ENCODE assay signal across 1 cellular context in genomic region chr15:55407949-55408766, GRCh38.
A peak's percentile ranks its signal among the peaks of the same experiment; 100 is the strongest.
TF ChIP-seq lines count a peak whose summit lies in the region.

A gene with protein sequence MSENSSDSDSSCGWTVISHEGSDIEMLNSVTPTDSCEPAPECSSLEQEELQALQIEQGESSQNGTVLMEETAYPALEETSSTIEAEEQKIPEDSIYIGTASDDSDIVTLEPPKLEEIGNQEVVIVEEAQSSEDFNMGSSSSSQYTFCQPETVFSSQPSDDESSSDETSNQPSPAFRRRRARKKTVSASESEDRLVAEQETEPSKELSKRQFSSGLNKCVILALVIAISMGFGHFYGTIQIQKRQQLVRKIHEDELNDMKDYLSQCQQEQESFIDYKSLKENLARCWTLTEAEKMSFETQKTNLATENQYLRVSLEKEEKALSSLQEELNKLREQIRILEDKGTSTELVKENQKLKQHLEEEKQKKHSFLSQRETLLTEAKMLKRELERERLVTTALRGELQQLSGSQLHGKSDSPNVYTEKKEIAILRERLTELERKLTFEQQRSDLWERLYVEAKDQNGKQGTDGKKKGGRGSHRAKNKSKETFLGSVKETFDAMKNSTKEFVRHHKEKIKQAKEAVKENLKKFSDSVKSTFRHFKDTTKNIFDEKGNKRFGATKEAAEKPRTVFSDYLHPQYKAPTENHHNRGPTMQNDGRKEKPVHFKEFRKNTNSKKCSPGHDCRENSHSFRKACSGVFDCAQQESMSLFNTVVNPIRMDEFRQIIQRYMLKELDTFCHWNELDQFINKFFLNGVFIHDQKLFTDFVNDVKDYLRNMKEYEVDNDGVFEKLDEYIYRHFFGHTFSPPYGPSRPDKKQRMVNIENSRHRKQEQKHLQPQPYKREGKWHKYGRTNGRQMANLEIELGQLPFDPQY (minus strand): TSS chr15:55408359. CDS start chr15:55389424, 18,935 bp downstream.
PIERCE2 (plus strand) TSS chr15:55408495; CDS start chr15:55408769, 274 bp downstream.

TF ChIP-seq in HepG2, 621 proteins besides CTCF, POLR2A, EP300 and RAD21 (continued from another document and continues in another):
- TF ChIP-seq, protein P1, sequence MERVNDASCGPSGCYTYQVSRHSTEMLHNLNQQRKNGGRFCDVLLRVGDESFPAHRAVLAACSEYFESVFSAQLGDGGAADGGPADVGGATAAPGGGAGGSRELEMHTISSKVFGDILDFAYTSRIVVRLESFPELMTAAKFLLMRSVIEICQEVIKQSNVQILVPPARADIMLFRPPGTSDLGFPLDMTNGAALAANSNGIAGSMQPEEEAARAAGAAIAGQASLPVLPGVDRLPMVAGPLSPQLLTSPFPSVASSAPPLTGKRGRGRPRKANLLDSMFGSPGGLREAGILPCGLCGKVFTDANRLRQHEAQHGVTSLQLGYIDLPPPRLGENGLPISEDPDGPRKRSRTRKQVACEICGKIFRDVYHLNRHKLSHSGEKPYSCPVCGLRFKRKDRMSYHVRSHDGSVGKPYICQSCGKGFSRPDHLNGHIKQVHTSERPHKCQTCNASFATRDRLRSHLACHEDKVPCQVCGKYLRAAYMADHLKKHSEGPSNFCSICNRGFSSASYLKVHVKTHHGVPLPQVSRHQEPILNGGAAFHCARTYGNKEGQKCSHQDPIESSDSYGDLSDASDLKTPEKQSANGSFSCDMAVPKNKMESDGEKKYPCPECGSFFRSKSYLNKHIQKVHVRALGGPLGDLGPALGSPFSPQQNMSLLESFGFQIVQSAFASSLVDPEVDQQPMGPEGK (CRISPR knock-in tag; IDR thresholded peaks at IDR 0.05): peak; percentile 22; the same call in 1 of the 2 replicates
- TF ChIP-seq SYNCRIP (IDR thresholded peaks at IDR 0.05; ENCODE audit: insufficient read depth, low read depth, low read length) (no peak), KLF16 (CRISPR knock-in tag; IDR thresholded peaks at IDR 0.05) (peak in 1 of 2 experiments; percentile 70; a peak in 1 of 4 replicates), DPF2 (CRISPR knock-in tag; IDR thresholded peaks at IDR 0.05; ENCODE audit: borderline replicate concordance, low read depth) (0 out of 2 replicates have a peak, but pooled peaks have one; percentile 25), ZNF605 (CRISPR knock-in tag; IDR thresholded peaks at IDR 0.05) (peak; percentile 79), ZFP82 (CRISPR knock-in tag; IDR thresholded peaks at IDR 0.05; ENCODE audit: borderline replicate concordance) (peak; percentile 62; the same call in 1 of the 2 replicates), HNRNPL (IDR thresholded peaks at IDR 0.05; ENCODE audit: low read depth, low read length) (peak; percentile 64; the same call in 1 of the 2 replicates), SMYD3 (CRISPR knock-in tag; IDR thresholded peaks at IDR 0.05) (no peak), MXI1 (IDR thresholded peaks at IDR 0.05; ENCODE audit: borderline replicate concordance, low read depth, low read length) (peak; percentile 76; the same call in 2 of the 3 replicates), ZNF101 (CRISPR knock-in tag; IDR thresholded peaks at IDR 0.05; ENCODE audit: borderline replicate concordance, low read depth) (0 out of 2 replicates have a peak, but pooled peaks have one; percentile 85), MAFF (IDR thresholded peaks at IDR 0.05; ENCODE audit: low read depth, low read length) (no peak), ZBED4 (CRISPR knock-in tag; IDR thresholded peaks at IDR 0.05; ENCODE audit: borderline replicate concordance) (no peak; the same call in 1 of the 2 replicates), ZNF724P (CRISPR knock-in tag; IDR thresholded peaks at IDR 0.05; ENCODE audit: borderline replicate concordance) (peak; percentile 27; the same call in 1 of the 2 replicates), AFF4 (CRISPR knock-in tag; IDR thresholded peaks at IDR 0.05) (no peak), KLF9 (CRISPR knock-in tag; IDR thresholded peaks at IDR 0.05; ENCODE audit: low read depth) (no peak), ZNF766 (CRISPR knock-in tag; IDR thresholded peaks at IDR 0.05; ENCODE audit: borderline replicate concordance) (no peak), ZNF737 (CRISPR knock-in tag; IDR thresholded peaks at IDR 0.05; ENCODE audit: borderline replicate concordance) (no peak), ZNF136 (CRISPR knock-in tag; IDR thresholded peaks at IDR 0.05; ENCODE audit: low read depth) (no peak), NFKBIZ (CRISPR knock-in tag; IDR thresholded peaks at IDR 0.05) (no peak), HDAC2 (CRISPR knock-in tag; IDR thresholded peaks at IDR 0.05) (no peak; the same call in none of the 2 replicates), ZNF3 (CRISPR knock-in tag; IDR thresholded peaks at IDR 0.05) (no peak), ZNF580 (CRISPR knock-in tag; IDR thresholded peaks at IDR 0.05; ENCODE audit: borderline replicate concordance, low read depth) (peak; percentile 26; the same call in 1 of the 2 replicates), ZNF513 (CRISPR knock-in tag; conservative IDR thresholded peaks at IDR 0.05) (no peak), SMAD3 (CRISPR knock-in tag; IDR thresholded peaks at IDR 0.05) (no peak), ZNF570 (CRISPR knock-in tag; IDR thresholded peaks at IDR 0.05; ENCODE audit: borderline replicate concordance) (no peak), SCMH1 (CRISPR knock-in tag; IDR thresholded peaks at IDR 0.05; ENCODE audit: borderline replicate concordance) (no peak)
- TF ChIP-seq, protein P2, sequence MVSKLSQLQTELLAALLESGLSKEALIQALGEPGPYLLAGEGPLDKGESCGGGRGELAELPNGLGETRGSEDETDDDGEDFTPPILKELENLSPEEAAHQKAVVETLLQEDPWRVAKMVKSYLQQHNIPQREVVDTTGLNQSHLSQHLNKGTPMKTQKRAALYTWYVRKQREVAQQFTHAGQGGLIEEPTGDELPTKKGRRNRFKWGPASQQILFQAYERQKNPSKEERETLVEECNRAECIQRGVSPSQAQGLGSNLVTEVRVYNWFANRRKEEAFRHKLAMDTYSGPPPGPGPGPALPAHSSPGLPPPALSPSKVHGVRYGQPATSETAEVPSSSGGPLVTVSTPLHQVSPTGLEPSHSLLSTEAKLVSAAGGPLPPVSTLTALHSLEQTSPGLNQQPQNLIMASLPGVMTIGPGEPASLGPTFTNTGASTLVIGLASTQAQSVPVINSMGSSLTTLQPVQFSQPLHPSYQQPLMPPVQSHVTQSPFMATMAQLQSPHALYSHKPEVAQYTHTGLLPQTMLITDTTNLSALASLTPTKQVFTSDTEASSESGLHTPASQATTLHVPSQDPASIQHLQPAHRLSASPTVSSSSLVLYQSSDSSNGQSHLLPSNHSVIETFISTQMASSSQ (IDR thresholded peaks at IDR 0.05; ENCODE audit: low read depth): no peak
- TF ChIP-seq, protein P2 (CRISPR knock-in tag; IDR thresholded peaks at IDR 0.05; ENCODE audit: borderline replicate concordance): peak; percentile 70
- TF ChIP-seq, protein P3, sequence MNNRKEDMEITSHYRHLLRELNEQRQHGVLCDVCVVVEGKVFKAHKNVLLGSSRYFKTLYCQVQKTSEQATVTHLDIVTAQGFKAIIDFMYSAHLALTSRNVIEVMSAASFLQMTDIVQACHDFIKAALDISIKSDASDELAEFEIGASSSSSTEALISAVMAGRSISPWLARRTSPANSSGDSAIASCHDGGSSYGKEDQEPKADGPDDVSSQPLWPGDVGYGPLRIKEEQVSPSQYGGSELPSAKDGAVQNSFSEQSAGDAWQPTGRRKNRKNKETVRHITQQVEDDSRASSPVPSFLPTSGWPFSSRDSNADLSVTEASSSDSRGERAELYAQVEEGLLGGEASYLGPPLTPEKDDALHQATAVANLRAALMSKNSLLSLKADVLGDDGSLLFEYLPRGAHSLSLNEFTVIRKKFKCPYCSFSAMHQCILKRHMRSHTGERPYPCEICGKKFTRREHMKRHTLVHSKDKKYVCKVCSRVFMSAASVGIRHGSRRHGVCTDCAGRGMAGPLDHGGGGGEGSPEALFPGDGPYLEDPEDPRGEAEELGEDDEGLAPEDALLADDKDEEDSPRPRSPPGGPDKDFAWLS (CRISPR knock-in tag; IDR thresholded peaks at IDR 0.05; ENCODE audit: borderline replicate concordance): no peak
- TF ChIP-seq, protein P4, sequence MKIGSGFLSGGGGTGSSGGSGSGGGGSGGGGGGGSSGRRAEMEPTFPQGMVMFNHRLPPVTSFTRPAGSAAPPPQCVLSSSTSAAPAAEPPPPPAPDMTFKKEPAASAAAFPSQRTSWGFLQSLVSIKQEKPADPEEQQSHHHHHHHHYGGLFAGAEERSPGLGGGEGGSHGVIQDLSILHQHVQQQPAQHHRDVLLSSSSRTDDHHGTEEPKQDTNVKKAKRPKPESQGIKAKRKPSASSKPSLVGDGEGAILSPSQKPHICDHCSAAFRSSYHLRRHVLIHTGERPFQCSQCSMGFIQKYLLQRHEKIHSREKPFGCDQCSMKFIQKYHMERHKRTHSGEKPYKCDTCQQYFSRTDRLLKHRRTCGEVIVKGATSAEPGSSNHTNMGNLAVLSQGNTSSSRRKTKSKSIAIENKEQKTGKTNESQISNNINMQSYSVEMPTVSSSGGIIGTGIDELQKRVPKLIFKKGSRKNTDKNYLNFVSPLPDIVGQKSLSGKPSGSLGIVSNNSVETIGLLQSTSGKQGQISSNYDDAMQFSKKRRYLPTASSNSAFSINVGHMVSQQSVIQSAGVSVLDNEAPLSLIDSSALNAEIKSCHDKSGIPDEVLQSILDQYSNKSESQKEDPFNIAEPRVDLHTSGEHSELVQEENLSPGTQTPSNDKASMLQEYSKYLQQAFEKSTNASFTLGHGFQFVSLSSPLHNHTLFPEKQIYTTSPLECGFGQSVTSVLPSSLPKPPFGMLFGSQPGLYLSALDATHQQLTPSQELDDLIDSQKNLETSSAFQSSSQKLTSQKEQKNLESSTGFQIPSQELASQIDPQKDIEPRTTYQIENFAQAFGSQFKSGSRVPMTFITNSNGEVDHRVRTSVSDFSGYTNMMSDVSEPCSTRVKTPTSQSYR (CRISPR knock-in tag; IDR thresholded peaks at IDR 0.05; ENCODE audit: borderline replicate concordance): no peak
